22 cellular contexts compared by ENCODE assay signal in the genomic region with DNA sequence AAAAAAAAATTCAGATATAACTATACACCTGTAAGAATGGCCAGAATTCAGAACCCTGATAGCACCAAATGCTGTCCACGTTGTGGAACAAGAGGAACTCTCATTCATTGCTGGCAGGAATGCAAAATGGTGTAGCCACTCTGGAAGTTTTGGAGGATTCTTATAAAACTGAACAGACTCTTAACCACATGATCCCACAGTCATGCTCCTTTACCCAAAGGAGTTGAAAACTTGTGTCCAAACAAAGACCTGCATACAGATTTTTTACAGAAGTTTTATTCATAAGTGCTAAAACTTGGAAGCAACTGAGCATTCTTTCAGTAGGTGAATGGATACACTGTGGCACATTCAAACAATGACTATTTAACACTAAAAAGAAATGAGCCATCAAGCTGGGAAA. TPM values are rescaled to one million over a fixed set of nuclear protein-coding genes. Genes with fewer than 3 reads are reported as not detected.
DNase-seq lines count a peak whose midpoint lies in the region; ATAC-seq and TF ChIP-seq lines count a peak whose summit lies in the region.
"Had no signal": no experiment of that assay in that cellular context is flagged by ENCODE, and none has a peak within 500 bp of the region (broad histone marks: within the 10 kb centered on the region; RNA-seq: fewer than 3 reads in every experiment).

No MANE protein-coding gene starts in this region.

- no peak for DNase-seq in activated naive CD4-positive, alpha-beta T cell treated with anti-CD3 and anti-CD28 coated beads, Interleukin-2, amount 10 ng/mL, durations not matched to agents 7 days and 5 days
- no peak for DNase-seq in activated naive CD4-positive, alpha-beta T cell treated with anti-CD3 and anti-CD28 coated beads, Interleukin-2, amount 50 U/mL, for 72 hours (ENCODE audit: low spot score in 2 of 2)
- DNase-seq in colonic mucosa (no peak), left lung (no peak), thyroid gland (peak; percentile 17 to 22), endothelial cell (ENCODE audit: low spot score) (no peak), NCI-H2107 treated with DMSO at 0.1 percent for 48 hours (lab: John Stamatoyannopoulos, UW; ENCODE audit: unreplicated experiment) (no peak)
- DNase-seq: ACHN; CD4-positive, alpha-beta memory T cell; DMS53; GDM1; Karpas-422; NCI-H1694; NCI-H2081; NCI-H2171 treated with DMSO at 0.1 percent for 48 hours; NCI-H446; NCI-H526; RPMI8226; SIG-M5 had no signal

- no peaks in the 10 kb centered on the region for H3K9me3 Mint-ChIP-seq in activated naive CD4-positive, alpha-beta T cell treated with anti-CD3 and anti-CD28 coated beads, Interleukin-2, amount 10 ng/mL, durations not matched to agents 7 days and 5 days
- no peaks in the 10 kb centered on the region for H3K9me3 Mint-ChIP-seq in activated naive CD4-positive, alpha-beta T cell treated with anti-CD3 and anti-CD28 coated beads, Interleukin-2, amount 50 U/mL, for 72 hours
- no peaks in the 10 kb centered on the region for H3K9me3 Mint-ChIP-seq in endothelial cell (ENCODE audit: unreplicated experiment)
- H3K9me3 Mint-ChIP-seq: CD4-positive, alpha-beta memory T cell had no signal

- no peaks in the 10 kb centered on the region for H3K9me3 ChIP-seq in colonic mucosa
- H3K9me3 ChIP-seq in left lung, result no peaks in the 10 kb centered on the region
- no peaks in the 10 kb centered on the region for H3K9me3 ChIP-seq in thyroid gland
- no peaks in the 10 kb centered on the region for H3K9me3 ChIP-seq in gastroesophageal sphincter

- H3K36me3 ChIP-seq in colonic mucosa, result no peaks in the 10 kb centered on the region
- H3K36me3 ChIP-seq in left lung, result peaks cover 0 to 79% of the 10 kb centered on the region in 2 donors
- peaks cover 10 to 12% of the 10 kb centered on the region in 2 donors for H3K36me3 ChIP-seq in thyroid gland
- peaks cover 0 to 75% of the 10 kb centered on the region in 2 donors for H3K36me3 ChIP-seq in gastroesophageal sphincter

- peak overlapping the region; percentile 12 for H3K27ac Mint-ChIP-seq in activated naive CD4-positive, alpha-beta T cell treated with anti-CD3 and anti-CD28 coated beads, Interleukin-2, amount 10 ng/mL, durations not matched to agents 7 days and 5 days
- H3K27ac Mint-ChIP-seq in activated naive CD4-positive, alpha-beta T cell treated with anti-CD3 and anti-CD28 coated beads, Interleukin-2, amount 50 U/mL, for 72 hours, result no peak overlapping the region
- H3K27ac Mint-ChIP-seq in endothelial cell (ENCODE audit: unreplicated experiment), result no peak overlapping the region

- H3K4me3 ChIP-seq in colonic mucosa (no peak overlapping the region), left lung (no peak overlapping the region), thyroid gland (replicated peaks in 1 of 3) (no peak overlapping the region), gastroesophageal sphincter (no peak overlapping the region)
- H3K4me3 ChIP-seq: BLaER1 treated with 17β-estradiol and CSF1 and Interleukin-3, amounts not matched to agents 10 nM and 100 nM had no signal

- no peak for TF ChIP-seq CTCF in colonic mucosa (IDR thresholded peaks at IDR 0.05)
- no peak for TF ChIP-seq CTCF in left lung (IDR thresholded peaks at IDR 0.05)
- no peak for TF ChIP-seq CTCF in thyroid gland (IDR thresholded peaks at IDR 0.05)
- TF ChIP-seq CTCF in endothelial cell (IDR thresholded peaks at IDR 0.05; ENCODE audit: unreplicated experiment), result no peak
- no peak for TF ChIP-seq CTCF in gastroesophageal sphincter (IDR thresholded peaks at IDR 0.05)

- CTCF ChIA-PET in activated naive CD4-positive, alpha-beta T cell treated with anti-CD3 and anti-CD28 coated beads, Interleukin-2, amount 10 ng/mL, durations not matched to agents 7 days and 5 days (lab: Charles Lee), result no interaction called here

- TF ChIP-seq EP300 in gastroesophageal sphincter (IDR thresholded peaks at IDR 0.05), result no peak

- no peaks in the 10 kb centered on the region for H3K27me3 Mint-ChIP-seq in activated naive CD4-positive, alpha-beta T cell treated with anti-CD3 and anti-CD28 coated beads, Interleukin-2, amount 10 ng/mL, durations not matched to agents 7 days and 5 days
- no peaks in the 10 kb centered on the region for H3K27me3 Mint-ChIP-seq in endothelial cell (ENCODE audit: unreplicated experiment)
- H3K27me3 Mint-ChIP-seq: CD4-positive, alpha-beta memory T cell had no signal

- TF ChIP-seq POLR2A in thyroid gland (IDR thresholded peaks at IDR 0.05) (no peak), gastroesophageal sphincter (IDR thresholded peaks at IDR 0.05) (no peak)

- H3K27me3 ChIP-seq in colonic mucosa (no peaks in the 10 kb centered on the region), left lung (no peaks in the 10 kb centered on the region), thyroid gland (no peaks in the 10 kb centered on the region), gastroesophageal sphincter (no peaks in the 10 kb centered on the region)
- H3K27me3 ChIP-seq: BLaER1 treated with 17β-estradiol and CSF1 and Interleukin-3, amounts not matched to agents 10 nM and 100 nM had no signal

- 41 to 44% methylated on average over 1 of the region's 1 CpG for WGBS in thyroid gland, 2 donors
- 57 to 100% methylated on average over 1 of the region's 1 CpG for WGBS in gastroesophageal sphincter (ENCODE audit: low coverage in 1 of 2), 2 donors

- H3K4me1 ChIP-seq in colonic mucosa, result no peaks in the 10 kb centered on the region
- H3K4me1 ChIP-seq in left lung, result no peaks in the 10 kb centered on the region
- no peaks in the 10 kb centered on the region for H3K4me1 ChIP-seq in thyroid gland
- H3K4me1 ChIP-seq in gastroesophageal sphincter, result no peaks in the 10 kb centered on the region

- H3K4me1 Mint-ChIP-seq in activated naive CD4-positive, alpha-beta T cell treated with anti-CD3 and anti-CD28 coated beads, Interleukin-2, amount 10 ng/mL, durations not matched to agents 7 days and 5 days, result peaks cover 4% of the 10 kb centered on the region
- peaks cover 3% of the 10 kb centered on the region for H3K4me1 Mint-ChIP-seq in endothelial cell (ENCODE audit: unreplicated experiment)

- no peak overlapping the region for H3K4me3 Mint-ChIP-seq in activated naive CD4-positive, alpha-beta T cell treated with anti-CD3 and anti-CD28 coated beads, Interleukin-2, amount 10 ng/mL, durations not matched to agents 7 days and 5 days
- no peak overlapping the region for H3K4me3 Mint-ChIP-seq in endothelial cell (ENCODE audit: unreplicated experiment)
- H3K4me3 Mint-ChIP-seq: CD4-positive, alpha-beta memory T cell had no signal

- H3K9ac ChIP-seq in colonic mucosa (ENCODE audit: low read depth in 2 of 2, low read length in 2 of 2), result no peak overlapping the region
- H3K9ac ChIP-seq: BLaER1 treated with 17β-estradiol and CSF1 and Interleukin-3, amounts not matched to agents 10 nM and 100 nM had no signal

- no peak for ATAC-seq in activated naive CD4-positive, alpha-beta T cell treated with anti-CD3 and anti-CD28 coated beads, Interleukin-2, amount 50 U/mL, for 72 hours
- ATAC-seq in left lung (peak; percentile 54), gastroesophageal sphincter (no peak)

- intact Hi-C loops in colonic mucosa (cut with DNase I) (no loop called here), left lung (cut with DNase I) (no loop called here), thyroid gland (cut with DNase I) (no loop called here)

- H3K27ac ChIP-seq in colonic mucosa (peak overlapping the region; percentile 84), left lung (no peak overlapping the region), thyroid gland (no peak overlapping the region), gastroesophageal sphincter (no peak overlapping the region)
- H3K27ac ChIP-seq: 22Rv1; BLaER1 treated with 17β-estradiol and CSF1 and Interleukin-3, amounts not matched to agents 10 nM and 100 nM had no signal

- peaks cover 60% of the 10 kb centered on the region for H3K36me3 Mint-ChIP-seq in activated naive CD4-positive, alpha-beta T cell treated with anti-CD3 and anti-CD28 coated beads, Interleukin-2, amount 10 ng/mL, durations not matched to agents 7 days and 5 days
- H3K36me3 Mint-ChIP-seq in activated naive CD4-positive, alpha-beta T cell treated with anti-CD3 and anti-CD28 coated beads, Interleukin-2, amount 50 U/mL, for 72 hours, result peaks cover 8 to 38% of the 10 kb centered on the region in 2 donors
- H3K36me3 Mint-ChIP-seq in endothelial cell (ENCODE audit: low read depth, unreplicated experiment), result peaks cover 11% of the 10 kb centered on the region

RNA-seq across cellular contexts. Expression of a gene that starts 32.6 kb away (rescaled TPM):
- total RNA-seq in activated naive CD4-positive, alpha-beta T cell treated with anti-CD3 and anti-CD28 coated beads, Interleukin-2, amount 50 U/mL, for 72 hours, result 10 to 100 TPM; 19.2 to 45.6 TPM
- total RNA-seq in colonic mucosa (100 to 1,000 TPM in 1 of 2 donors, 10 to 100 TPM in 1; 99.9 to 113 TPM), left lung (10 to 100 TPM; 34.9 to 36.6 TPM), thyroid gland (10 to 100 TPM; 13.7 to 21.7 (median 16.6) TPM), endothelial cell (ENCODE audit: unreplicated experiment) (39.6 TPM), gastroesophageal sphincter (10 to 100 TPM; 13.9 to 19.8 (median 17.4) TPM)

Comparison
In these comparisons a context has a peak if more than half of its experiments do, and no peak if none do; other contexts are left out.
1. DNase-seq: peak in thyroid gland (2 of 2); none in activated naive CD4-positive, alpha-beta T cell treated with anti-CD3 and anti-CD28 coated beads, Interleukin-2, amount 10 ng/mL, durations not matched to agents 7 days and 5 days (single experiment), activated naive CD4-positive, alpha-beta T cell treated with anti-CD3 and anti-CD28 coated beads, Interleukin-2, amount 50 U/mL, for 72 hours (0 of 2), colonic mucosa (single experiment), left lung (0 of 2), endothelial cell (single experiment) and NCI-H2107 treated with DMSO at 0.1 percent for 48 hours (single experiment).